ENCODE assay signal across 28 cellular contexts in the genomic region with DNA sequence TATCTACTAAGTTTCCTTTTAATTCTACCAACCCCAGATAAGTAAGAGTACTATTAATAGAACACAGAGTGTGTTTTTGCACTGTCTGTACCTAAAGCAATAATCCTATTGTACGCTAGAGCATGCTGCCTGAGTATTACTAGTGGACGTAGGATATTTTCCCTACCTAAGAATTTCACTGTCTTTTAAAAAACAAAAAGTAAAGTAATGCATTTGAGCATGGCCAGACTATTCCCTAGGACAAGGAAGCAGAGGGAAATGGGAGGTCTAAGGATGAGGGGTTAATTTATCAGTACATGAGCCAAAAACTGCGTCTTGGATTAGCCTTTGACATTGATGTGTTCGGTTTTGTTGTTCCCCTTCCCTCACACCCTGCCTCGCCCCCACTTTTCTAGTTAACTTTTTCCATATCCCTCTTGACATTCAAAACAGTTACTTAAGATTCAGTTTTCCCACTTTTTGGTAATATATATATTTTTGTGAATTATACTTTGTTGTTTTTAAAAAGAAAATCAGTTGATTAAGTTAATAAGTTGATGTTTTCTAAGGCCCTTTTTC. TPM values are rescaled to one million over a fixed set of nuclear protein-coding genes. Genes with fewer than 3 reads are reported as not detected.
DNase-seq lines count a peak whose midpoint lies in the region; ATAC-seq, FAIRE-seq and TF ChIP-seq lines count a peak whose summit lies in the region.
"Had no signal": no experiment of that assay in that cellular context is flagged by ENCODE, and none has a peak within 500 bp of the region (broad histone marks: within the 10 kb centered on the region; RNA-seq: fewer than 3 reads in every experiment).

No MANE protein-coding gene starts in this region.

- H3K9ac ChIP-seq in HepG2 (ENCODE audit: insufficient read depth, low read depth, low read length), result no peak overlapping the region
- H3K9ac ChIP-seq: SK-N-SH had no signal

- no peak for FAIRE-seq in HepG2 (lab: Jason Lieb, UNC)
- FAIRE-seq: H1 had no signal

- H3K4me2 ChIP-seq in HepG2 (ENCODE audit: low read depth, low read length), result no peak overlapping the region
- H3K4me2 ChIP-seq: SK-N-SH had no signal

- H3K27ac Mint-ChIP-seq in activated naive CD4-positive, alpha-beta T cell treated with anti-CD3 and anti-CD28 coated beads, Interleukin-2, amount 50 U/mL, for 72 hours, result no peak overlapping the region
- H3K27ac Mint-ChIP-seq: activated CD4-positive, alpha-beta T cell treated with anti-CD3 and anti-CD28 coated beads, Interleukin-2, amount 10 ng/mL, durations not matched to agents 24 days and 14 days; B cell; naive thymus-derived CD4-positive, alpha-beta T cell had no signal

- in situ Hi-C loops in HepG2 (cut with HindIII; ENCODE audit: extremely low pct_ligation_motif_present, low pct_unique_long_range_greater_than_20kb), result no loop called here

- H3K9me3 ChIP-seq in HepG2 (ENCODE audit: low read length), result no peaks in the 10 kb centered on the region
- H3K9me3 ChIP-seq in right lobe of liver, result no peaks in the 10 kb centered on the region
- H3K9me3 ChIP-seq in ovary, result no peaks in the 10 kb centered on the region
- H3K9me3 ChIP-seq: heart right ventricle, SK-N-SH, tibial artery had no signal

- H2AFZ ChIP-seq in HepG2 (ENCODE audit: low read length), result no peak overlapping the region

- H3K27me3 ChIP-seq in HepG2 (ENCODE audit: control insufficient read depth in 1 of 2, insufficient read depth in 2 of 2, low read length in 2 of 2), result no peaks in the 10 kb centered on the region
- no peaks in the 10 kb centered on the region for H3K27me3 ChIP-seq in right lobe of liver
- H3K27me3 ChIP-seq in ovary, result no peaks in the 10 kb centered on the region
- H3K27me3 ChIP-seq: heart right ventricle, tibial artery had no signal

- H3K79me2 ChIP-seq in HepG2 (ENCODE audit: insufficient read depth, low read length), result peaks cover 16% of the 10 kb centered on the region

- TF ChIP-seq CTCF in HepG2 (CRISPR knock-in tag; IDR thresholded peaks at IDR 0.05), result no peak
- TF ChIP-seq CTCF in right lobe of liver (IDR thresholded peaks at IDR 0.05), result no peak
- no peak for TF ChIP-seq CTCF in foreskin fibroblast (IDR thresholded peaks at IDR 0.05; ENCODE audit: low read depth, low read length)
- TF ChIP-seq CTCF in ovary (IDR thresholded peaks at IDR 0.05), result no peak

- no peak for TF ChIP-seq RAD21 in HepG2 (CRISPR knock-in tag; IDR thresholded peaks at IDR 0.05)

- WGBS in HepG2 (ENCODE audit: low lambda C conversion rate), result 96% methylated on average over 5 of the region's 5 CpGs
- 64% methylated on average over 5 of the region's 5 CpGs for WGBS in right lobe of liver (ENCODE audit: insufficient coverage, low coverage, low lambda C conversion rate, missing lambda C conversion rate)
- 16 to 27% (median 20%) methylated on average over 5 of the region's 5 CpGs for WGBS in ovary, 3 donors

- intact Hi-C loops in HepG2 (cut with micrococcal nuclease; ENCODE audit: unreplicated experiment), result no loop called here
- intact Hi-C loops in right lobe of liver (cut with DNase I), result no loop called here
- intact Hi-C loops in ovary (cut with DNase I), result no loop called here

- H3K4me1 ChIP-seq in HepG2 (ENCODE audit: insufficient read depth, low read length), result peaks cover 3% of the 10 kb centered on the region
- H3K4me1 ChIP-seq in right lobe of liver, result no peaks in the 10 kb centered on the region
- peaks cover 4% of the 10 kb centered on the region for H3K4me1 ChIP-seq in ovary (ENCODE audit: insufficient read depth)
- H3K4me1 ChIP-seq: tibial artery had no signal

- BruUV-seq in HepG2 (replicated peaks; lab: Mats Ljungman, UMichigan), result no TSS peak

- H3K4me3 ChIP-seq in HepG2 (replicated peaks in 1 of 3; ENCODE audit: insufficient read depth in 1 of 3, low read depth in 2 of 3, low read length in 3 of 3) (no peak overlapping the region), right lobe of liver (no peak overlapping the region), foreskin fibroblast (ENCODE audit: low read depth in 1 of 2, low read length in 2 of 2) (peak overlapping the region; percentile 12 to 39), ovary (peak overlapping the region; percentile 6)
- H3K4me3 ChIP-seq: coronary artery, heart right ventricle, tibial artery had no signal

- H3K27ac ChIP-seq in HepG2 (ENCODE audit: extremely low read length, insufficient read depth, low read length) (no peak overlapping the region), right lobe of liver (no peak overlapping the region), ovary (peak overlapping the region in 1 of 2 donors; percentile 19)
- H3K27ac ChIP-seq: coronary artery, tibial artery had no signal

- H4K20me1 ChIP-seq in HepG2 (ENCODE audit: insufficient read depth, low read length), result peaks cover 65% of the 10 kb centered on the region

- TF ChIP-seq EP300 in HepG2 (IDR thresholded peaks at IDR 0.05; ENCODE audit: low read depth in 2 of 2, low read length in 2 of 2) (no peak), HepG2 (CRISPR knock-in tag; IDR thresholded peaks at IDR 0.05; ENCODE audit: borderline replicate concordance) (no peak), ovary (IDR thresholded peaks at IDR 0.05) (no peak)

- ATAC-seq in HepG2 (no peak), right lobe of liver (no peak)
- no peak for ATAC-seq in activated naive CD4-positive, alpha-beta T cell treated with anti-CD3 and anti-CD28 coated beads, Interleukin-2, amount 50 U/mL, for 72 hours
- ATAC-seq: naive thymus-derived CD4-positive, alpha-beta T cell had no signal

- H3K36me3 ChIP-seq in HepG2 (replicated peaks in 1 of 2; ENCODE audit: control insufficient read depth in 1 of 2, insufficient read depth in 2 of 2, low read length in 2 of 2) (peaks cover 40 to 50% of the 10 kb centered on the region in 2 experiments), right lobe of liver (peaks cover 0 to 65% (median 25%) of the 10 kb centered on the region in 4 donors), ovary (no peaks in the 10 kb centered on the region)

- POLR2A ChIA-PET in HepG2 (lab: Yijun Ruan, JAX), result no interaction called here

- CTCF ChIA-PET in HepG2 (lab: Yijun Ruan, JAX; ENCODE audit: low intra/inter-chr PET ratio, low total read pairs), result no interaction called here

- DNase-seq in HepG2 (ENCODE audit: low spot score) (no peak), right lobe of liver (no peak), foreskin fibroblast (peak in 1 of 2 donors; percentile 8), ovary (no peak), NK-92 (lab: John Stamatoyannopoulos, UW; ENCODE audit: unreplicated experiment) (no peak), SK-N-DZ (ENCODE audit: low spot score) (no peak)
- no peak for DNase-seq in activated naive CD4-positive, alpha-beta T cell treated with anti-CD3 and anti-CD28 coated beads, Interleukin-2, amount 50 U/mL, for 72 hours (ENCODE audit: low spot score in 2 of 2)
- DNase-seq in activated CD4-positive, alpha-beta T cell treated with anti-CD3 and anti-CD28 coated beads for 4 hours, result no peak
- DNase-seq: activated CD4-positive, alpha-beta T cell treated with anti-CD3 and anti-CD28 coated beads, Interleukin-2, amount 10 ng/mL, durations not matched to agents 24 days and 14 days; activated naive CD4-positive, alpha-beta T cell treated with Interleukin-2 at 50 U/mL for 16 hours; activated T-cell treated with anti-CD3 and anti-CD28 coated beads, Interleukin-2, amount 50 U/mL, for 48 hours; DMS79 treated with DMSO at 0.1 percent for 48 hours; heart right ventricle; MV-4-11; naive thymus-derived CD4-positive, alpha-beta T cell; NCI-H146; NCI-H510A treated with DMSO at 0.1 percent for 48 hours; occipital lobe; retina; RPMI8226; SK-N-SH; stimulated activated naive CD4-positive, alpha-beta T cell treated with Interleukin-2 at 50 U/mL for 16 hours; T-helper 2 cell; tibial artery had no signal

- H3K9me3 Mint-ChIP-seq in activated naive CD4-positive, alpha-beta T cell treated with anti-CD3 and anti-CD28 coated beads, Interleukin-2, amount 50 U/mL, for 72 hours, result no peaks in the 10 kb centered on the region
- H3K9me3 Mint-ChIP-seq: activated CD4-positive, alpha-beta T cell treated with anti-CD3 and anti-CD28 coated beads, Interleukin-2, amount 10 ng/mL, durations not matched to agents 24 days and 14 days; naive thymus-derived CD4-positive, alpha-beta T cell had no signal

- H3K36me3 Mint-ChIP-seq in activated naive CD4-positive, alpha-beta T cell treated with anti-CD3 and anti-CD28 coated beads, Interleukin-2, amount 50 U/mL, for 72 hours, result no peaks in the 10 kb centered on the region
- H3K36me3 Mint-ChIP-seq: naive thymus-derived CD4-positive, alpha-beta T cell had no signal

- TF ChIP-seq POLR2A in HepG2 (IDR thresholded peaks at IDR 0.05; ENCODE audit: insufficient read depth in 1 of 2, low read depth in 2 of 2, low read length in 2 of 2), result no peak
- TF ChIP-seq POLR2A in right lobe of liver (IDR thresholded peaks at IDR 0.05), result no peak
- TF ChIP-seq POLR2A in ovary (IDR thresholded peaks at IDR 0.05), result no peak

RNA-seq across cellular contexts. Expression of a gene that starts 56.8 kb away (rescaled TPM):
- total RNA-seq in HepG2 (2016; rRNA removed; fragmentation: Illumina TruSeq; extraction: Trizol) (197 and 202 TPM in 2 replicates), right lobe of liver (10 to 100 TPM; 16.4 to 96.9 (median 42.6) TPM), ovary (100 to 1,000 TPM in 1 of 7 donors, 10 to 100 TPM in 6; 38.9 to 106 (median 54.3) TPM)
- total RNA-seq in HepG2 (2016; cell fraction: cytosol; rRNA removed; fragmentation: Illumina TruSeq; extraction: Trizol; ENCODE audit: low read depth), result 34.5 and 39.5 TPM in 2 replicates
- 175 and 198 TPM in 2 replicates for total RNA-seq in HepG2 (2016; cell fraction: insoluble cytoplasmic fraction; rRNA removed; fragmentation: Illumina TruSeq; extraction: Trizol)
- total RNA-seq in HepG2 (2016; cell fraction: membrane; rRNA removed; fragmentation: Illumina TruSeq; extraction: Trizol), result 156 and 157 TPM in 2 replicates
- 187 and 216 TPM in 2 replicates for total RNA-seq in HepG2 (2016; cell fraction: nucleus; rRNA removed; fragmentation: Illumina TruSeq; extraction: Trizol)
- polyA plus RNA-seq in HepG2 (2011; rRNA removed) (346 and 353 TPM in 2 replicates), ovary (10 to 100 TPM; 28.0 to 37.9 TPM)
- 266 and 275 TPM in 2 replicates for polyA plus RNA-seq in HepG2 (2011; cell fraction: cytosol; rRNA removed)
- polyA plus RNA-seq in HepG2 (2011; cell fraction: nucleus; rRNA removed), result 442 and 465 TPM in 2 replicates
- 217 and 233 TPM in 2 replicates for polyA plus RNA-seq in HepG2 (2012)
- 21.4 and 26.2 TPM in 2 replicates for polyA plus RNA-seq in HepG2 (2016; cell fraction: cytosol; fragmentation: Illumina TruSeq; extraction: Trizol; ENCODE audit: low read depth)
- polyA plus RNA-seq in HepG2 (2016; cell fraction: insoluble cytoplasmic fraction; fragmentation: Illumina TruSeq; extraction: Trizol; ENCODE audit: low read depth), result 217 and 237 TPM in 2 replicates
- 106 and 107 TPM in 2 replicates for polyA plus RNA-seq in HepG2 (2016; cell fraction: membrane; fragmentation: Illumina TruSeq; extraction: Trizol; ENCODE audit: low read depth)
- polyA plus RNA-seq in HepG2 (2016; cell fraction: nucleus; fragmentation: Illumina TruSeq; extraction: Trizol; ENCODE audit: insufficient read depth, low read depth), result 258 and 265 TPM in 2 replicates
- 1.0 and 1,188 TPM in 2 replicates for polyA minus RNA-seq in HepG2 (2011; rRNA and poly(A)+ RNA removed; ENCODE audit: low replicate concordance)
- 240 and 275 TPM in 2 replicates for polyA minus RNA-seq in HepG2 (2011; cell fraction: cytosol; rRNA and poly(A)+ RNA removed)
- polyA minus RNA-seq in HepG2 (2011; cell fraction: nucleus; rRNA and poly(A)+ RNA removed), result 508 and 622 TPM in 2 replicates
- 1 to 10 TPM in 1 of 2 donors, under 1 TPM in 1; 0.11 to 1.8 TPM for total RNA-seq in activated naive CD4-positive, alpha-beta T cell treated with anti-CD3 and anti-CD28 coated beads, Interleukin-2, amount 50 U/mL, for 72 hours
- 3.2 and 4.0 TPM in 2 replicates for polyA plus RNA-seq in SK-N-DZ (2014; cell fraction: cytosol; rRNA removed)
- 3.1 and 9.2 TPM in 2 replicates for polyA plus RNA-seq in SK-N-DZ (2014; cell fraction: nucleus; rRNA removed)
- total RNA-seq: A172, B cell had no signal

Comparison
In these comparisons a context has a peak if more than half of its experiments do, and no peak if none do; other contexts are left out.
1. H3K4me3 ChIP-seq: peak in foreskin fibroblast (2 of 2) and ovary (single experiment); none in HepG2 (0 of 3) and right lobe of liver (0 of 3).
2. RNA of a gene that starts 56.8 kb away (total RNA-seq): 34.5 to 216 TPM in HepG2, 38.9 to 106 TPM in ovary and 16.4 to 96.9 TPM in right lobe of liver; 0.11 to 1.8 TPM in activated naive CD4-positive, alpha-beta T cell treated with anti-CD3 and anti-CD28 coated beads, Interleukin-2, amount 50 U/mL, for 72 hours; every median in the first group is over 4 times any median in the second.